In genomic region chr1:109478806-109479205, GRCh38 we compare ENCODE assay signal across 1 cellular context.
TF ChIP-seq lines count a peak whose summit lies in the region.

No MANE protein-coding gene starts in this region.

TF ChIP-seq in HepG2, 621 proteins besides CTCF, POLR2A, EP300 and RAD21 (continued from another document and continues in another):
- TF ChIP-seq HBP1 (CRISPR knock-in tag; IDR thresholded peaks at IDR 0.05; ENCODE audit: low read depth) (0 out of 2 replicates have a peak, but pooled peaks have one; percentile 48), SMAD9 (CRISPR knock-in tag; IDR thresholded peaks at IDR 0.05) (no peak), HNRNPL (IDR thresholded peaks at IDR 0.05; ENCODE audit: low read depth, low read length) (no peak), THAP11 (CRISPR knock-in tag; IDR thresholded peaks at IDR 0.05) (peak; percentile 43; the same call in 1 of the 2 replicates), TGIF2 (CRISPR knock-in tag; IDR thresholded peaks at IDR 0.05) (0 out of 2 replicates have a peak, but pooled peaks have one; percentile 31), HNF4A (CRISPR knock-in tag; IDR thresholded peaks at IDR 0.05) (no peak), PHF8 (CRISPR knock-in tag; IDR thresholded peaks at IDR 0.05) (no peak), NR3C1 (CRISPR knock-in tag; IDR thresholded peaks at IDR 0.05) (no peak), ZNF10 (CRISPR knock-in tag; IDR thresholded peaks at IDR 0.05; ENCODE audit: borderline replicate concordance, low read depth) (no peak), NR2C2 (CRISPR knock-in tag; IDR thresholded peaks at IDR 0.05; ENCODE audit: borderline replicate concordance) (no peak), DNMT3B (CRISPR knock-in tag; conservative IDR thresholded peaks at IDR 0.05) (no peak), GATA4 (IDR thresholded peaks at IDR 0.05; ENCODE audit: borderline replicate concordance, low read depth) (no peak), BRF2 (CRISPR knock-in tag; IDR thresholded peaks at IDR 0.05) (no peak), ETV6 (CRISPR knock-in tag; conservative IDR thresholded peaks at IDR 0.05) (no peak), IRX3 (CRISPR knock-in tag; IDR thresholded peaks at IDR 0.05; ENCODE audit: borderline replicate concordance, low read depth) (no peak), U2AF1 (optimal IDR thresholded peaks at IDR 0.05; ENCODE audit: low read depth, low read length) (no peak), ZFP90 (CRISPR knock-in tag; IDR thresholded peaks at IDR 0.05; ENCODE audit: borderline replicate concordance) (no peak), RCOR2 (CRISPR knock-in tag; IDR thresholded peaks at IDR 0.05) (no peak), POLR2AphosphoS5 (IDR thresholded peaks at IDR 0.05; ENCODE audit: low read depth, low read length) (no peak), ZNF572 (CRISPR knock-in tag; IDR thresholded peaks at IDR 0.05) (no peak), ZNF496 (CRISPR knock-in tag; IDR thresholded peaks at IDR 0.05; ENCODE audit: insufficient replicate concordance) (no peak), ZNF605 (CRISPR knock-in tag; IDR thresholded peaks at IDR 0.05) (no peak), XBP1 (CRISPR knock-in tag; IDR thresholded peaks at IDR 0.05) (no peak), ZNF75D (CRISPR knock-in tag; IDR thresholded peaks at IDR 0.05; ENCODE audit: borderline replicate concordance) (no peak), REST (IDR thresholded peaks at IDR 0.05; ENCODE audit: borderline replicate concordance in 1 of 2, low read depth in 1 of 2, low read length in 2 of 2) (peak; percentile 88 to 98), NR2F2 (IDR thresholded peaks at IDR 0.05; ENCODE audit: borderline replicate concordance, low read depth) (no peak), ZBED4 (CRISPR knock-in tag; IDR thresholded peaks at IDR 0.05; ENCODE audit: borderline replicate concordance) (no peak), ZNF550 (CRISPR knock-in tag; IDR thresholded peaks at IDR 0.05; ENCODE audit: borderline replicate concordance) (no peak), POGZ (CRISPR knock-in tag; IDR thresholded peaks at IDR 0.05) (no peak), EEA1 (CRISPR knock-in tag; IDR thresholded peaks at IDR 0.05; ENCODE audit: borderline replicate concordance) (no peak), ADNP (CRISPR knock-in tag; IDR thresholded peaks at IDR 0.05) (no peak), SCMH1 (CRISPR knock-in tag; IDR thresholded peaks at IDR 0.05; ENCODE audit: borderline replicate concordance) (no peak)
- TF ChIP-seq, protein P1, sequence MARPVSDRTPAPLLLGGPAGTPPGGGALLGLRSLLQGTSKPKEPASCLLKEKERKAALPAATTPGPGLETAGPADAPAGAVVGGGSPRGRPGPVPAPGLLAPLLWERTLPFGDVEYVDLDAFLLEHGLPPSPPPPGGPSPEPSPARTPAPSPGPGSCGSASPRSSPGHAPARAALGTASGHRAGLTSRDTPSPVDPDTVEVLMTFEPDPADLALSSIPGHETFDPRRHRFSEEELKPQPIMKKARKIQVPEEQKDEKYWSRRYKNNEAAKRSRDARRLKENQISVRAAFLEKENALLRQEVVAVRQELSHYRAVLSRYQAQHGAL (CRISPR knock-in tag; IDR thresholded peaks at IDR 0.05; ENCODE audit: not compliant biosample characterization), result no peak
- TF ChIP-seq, protein P2, sequence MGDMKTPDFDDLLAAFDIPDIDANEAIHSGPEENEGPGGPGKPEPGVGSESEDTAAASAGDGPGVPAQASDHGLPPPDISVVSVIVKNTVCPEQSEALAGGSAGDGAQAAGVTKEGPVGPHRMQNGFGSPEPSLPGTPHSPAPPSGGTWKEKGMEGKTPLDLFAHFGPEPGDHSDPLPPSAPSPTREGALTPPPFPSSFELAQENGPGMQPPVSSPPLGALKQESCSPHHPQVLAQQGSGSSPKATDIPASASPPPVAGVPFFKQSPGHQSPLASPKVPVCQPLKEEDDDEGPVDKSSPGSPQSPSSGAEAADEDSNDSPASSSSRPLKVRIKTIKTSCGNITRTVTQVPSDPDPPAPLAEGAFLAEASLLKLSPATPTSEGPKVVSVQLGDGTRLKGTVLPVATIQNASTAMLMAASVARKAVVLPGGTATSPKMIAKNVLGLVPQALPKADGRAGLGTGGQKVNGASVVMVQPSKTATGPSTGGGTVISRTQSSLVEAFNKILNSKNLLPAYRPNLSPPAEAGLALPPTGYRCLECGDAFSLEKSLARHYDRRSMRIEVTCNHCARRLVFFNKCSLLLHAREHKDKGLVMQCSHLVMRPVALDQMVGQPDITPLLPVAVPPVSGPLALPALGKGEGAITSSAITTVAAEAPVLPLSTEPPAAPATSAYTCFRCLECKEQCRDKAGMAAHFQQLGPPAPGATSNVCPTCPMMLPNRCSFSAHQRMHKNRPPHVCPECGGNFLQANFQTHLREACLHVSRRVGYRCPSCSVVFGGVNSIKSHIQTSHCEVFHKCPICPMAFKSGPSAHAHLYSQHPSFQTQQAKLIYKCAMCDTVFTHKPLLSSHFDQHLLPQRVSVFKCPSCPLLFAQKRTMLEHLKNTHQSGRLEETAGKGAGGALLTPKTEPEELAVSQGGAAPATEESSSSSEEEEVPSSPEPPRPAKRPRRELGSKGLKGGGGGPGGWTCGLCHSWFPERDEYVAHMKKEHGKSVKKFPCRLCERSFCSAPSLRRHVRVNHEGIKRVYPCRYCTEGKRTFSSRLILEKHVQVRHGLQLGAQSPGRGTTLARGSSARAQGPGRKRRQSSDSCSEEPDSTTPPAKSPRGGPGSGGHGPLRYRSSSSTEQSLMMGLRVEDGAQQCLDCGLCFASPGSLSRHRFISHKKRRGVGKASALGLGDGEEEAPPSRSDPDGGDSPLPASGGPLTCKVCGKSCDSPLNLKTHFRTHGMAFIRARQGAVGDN (CRISPR knock-in tag; IDR thresholded peaks at IDR 0.05), result no peak
- TF ChIP-seq, protein P3, sequence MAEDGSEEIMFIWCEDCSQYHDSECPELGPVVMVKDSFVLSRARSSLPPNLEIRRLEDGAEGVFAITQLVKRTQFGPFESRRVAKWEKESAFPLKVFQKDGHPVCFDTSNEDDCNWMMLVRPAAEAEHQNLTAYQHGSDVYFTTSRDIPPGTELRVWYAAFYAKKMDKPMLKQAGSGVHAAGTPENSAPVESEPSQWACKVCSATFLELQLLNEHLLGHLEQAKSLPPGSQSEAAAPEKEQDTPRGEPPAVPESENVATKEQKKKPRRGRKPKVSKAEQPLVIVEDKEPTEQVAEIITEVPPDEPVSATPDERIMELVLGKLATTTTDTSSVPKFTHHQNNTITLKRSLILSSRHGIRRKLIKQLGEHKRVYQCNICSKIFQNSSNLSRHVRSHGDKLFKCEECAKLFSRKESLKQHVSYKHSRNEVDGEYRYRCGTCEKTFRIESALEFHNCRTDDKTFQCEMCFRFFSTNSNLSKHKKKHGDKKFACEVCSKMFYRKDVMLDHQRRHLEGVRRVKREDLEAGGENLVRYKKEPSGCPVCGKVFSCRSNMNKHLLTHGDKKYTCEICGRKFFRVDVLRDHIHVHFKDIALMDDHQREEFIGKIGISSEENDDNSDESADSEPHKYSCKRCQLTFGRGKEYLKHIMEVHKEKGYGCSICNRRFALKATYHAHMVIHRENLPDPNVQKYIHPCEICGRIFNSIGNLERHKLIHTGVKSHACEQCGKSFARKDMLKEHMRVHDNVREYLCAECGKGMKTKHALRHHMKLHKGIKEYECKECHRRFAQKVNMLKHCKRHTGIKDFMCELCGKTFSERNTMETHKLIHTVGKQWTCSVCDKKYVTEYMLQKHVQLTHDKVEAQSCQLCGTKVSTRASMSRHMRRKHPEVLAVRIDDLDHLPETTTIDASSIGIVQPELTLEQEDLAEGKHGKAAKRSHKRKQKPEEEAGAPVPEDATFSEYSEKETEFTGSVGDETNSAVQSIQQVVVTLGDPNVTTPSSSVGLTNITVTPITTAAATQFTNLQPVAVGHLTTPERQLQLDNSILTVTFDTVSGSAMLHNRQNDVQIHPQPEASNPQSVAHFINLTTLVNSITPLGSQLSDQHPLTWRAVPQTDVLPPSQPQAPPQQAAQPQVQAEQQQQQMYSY (CRISPR knock-in tag; IDR thresholded peaks at IDR 0.05), result no peak
- TF ChIP-seq, protein P4, sequence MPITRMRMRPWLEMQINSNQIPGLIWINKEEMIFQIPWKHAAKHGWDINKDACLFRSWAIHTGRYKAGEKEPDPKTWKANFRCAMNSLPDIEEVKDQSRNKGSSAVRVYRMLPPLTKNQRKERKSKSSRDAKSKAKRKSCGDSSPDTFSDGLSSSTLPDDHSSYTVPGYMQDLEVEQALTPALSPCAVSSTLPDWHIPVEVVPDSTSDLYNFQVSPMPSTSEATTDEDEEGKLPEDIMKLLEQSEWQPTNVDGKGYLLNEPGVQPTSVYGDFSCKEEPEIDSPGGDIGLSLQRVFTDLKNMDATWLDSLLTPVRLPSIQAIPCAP (CRISPR knock-in tag; IDR thresholded peaks at IDR 0.05; ENCODE audit: low read depth), result no peak
- TF ChIP-seq, protein P5, sequence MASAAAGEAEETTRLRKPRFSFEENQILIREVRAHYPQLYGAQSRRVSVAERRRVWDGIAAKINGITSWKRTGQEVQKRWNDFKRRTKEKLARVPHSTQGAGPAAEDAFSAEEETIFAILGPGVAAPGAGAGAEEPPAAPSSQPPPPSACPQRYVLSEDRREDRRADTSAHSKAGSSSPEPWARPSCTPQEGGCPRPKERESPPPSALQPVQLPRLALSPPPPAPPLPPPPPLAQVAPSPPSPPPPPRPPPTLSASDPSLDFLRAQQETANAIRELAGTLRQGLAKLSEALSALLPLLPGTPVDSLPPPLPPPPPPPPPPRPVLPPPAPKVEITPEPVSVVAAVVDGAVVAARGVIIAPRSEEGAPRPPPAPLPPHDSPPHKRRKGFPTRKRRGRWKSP (CRISPR knock-in tag; IDR thresholded peaks at IDR 0.05), result no peak
